In genomic region chr3:170907519-170908234, GRCh38 we compare ENCODE assay signal across 8 cellular contexts. TPM values are rescaled to one million over a fixed set of nuclear protein-coding genes. Genes with fewer than 3 reads are reported as not detected.
DNase-seq lines count a peak whose midpoint lies in the region; ATAC-seq and TF ChIP-seq lines count a peak whose summit lies in the region.

No MANE protein-coding gene starts in this region.

- H3K4me3 ChIP-seq in GM12865 (ENCODE audit: low read depth, low read length), result peak overlapping the region; percentile 76
- H3K4me3 ChIP-seq in HUES6 (ENCODE audit: low read depth, low read length), result peak overlapping the region; percentile 81
- H3K4me3 ChIP-seq in hepatocyte, result peak overlapping the region; percentile 75
- peak overlapping the region; percentile 90 for H3K4me3 ChIP-seq in skeletal muscle satellite cell (ENCODE audit: low read length)

- no peaks in the 10 kb centered on the region for H3K36me3 ChIP-seq in HUES6 (ENCODE audit: control insufficient read depth, insufficient read depth, low read length)
- H3K36me3 ChIP-seq in hepatocyte (replicated peaks; ENCODE audit: insufficient read depth, low read depth), result no peaks in the 10 kb centered on the region
- H3K36me3 ChIP-seq in skeletal muscle satellite cell (ENCODE audit: insufficient read depth, low read length), result no peaks in the 10 kb centered on the region

- H3K27ac ChIP-seq in HUES6 (ENCODE audit: low read depth, low read length), result no peak overlapping the region
- peak overlapping the region; percentile 56 for H3K27ac ChIP-seq in hepatocyte

- H3K9me2 ChIP-seq in hepatocyte (replicated peaks; ENCODE audit: insufficient read depth), result no peaks in the 10 kb centered on the region

- H3K27ac Mint-ChIP-seq in activated naive CD8-positive, alpha-beta T cell, result no peak overlapping the region

- peak overlapping the region; percentile 63 for H3K9ac ChIP-seq in HUES6 (ENCODE audit: low read length)
- peak overlapping the region; percentile 89 for H3K9ac ChIP-seq in skeletal muscle satellite cell (ENCODE audit: low read depth, low read length)

- H3K9me3 ChIP-seq in HUES6 (ENCODE audit: control insufficient read depth, insufficient read depth, low read depth, low read length) (peaks cover 22% of the 10 kb centered on the region), hepatocyte (ENCODE audit: low read depth) (peaks cover 5% of the 10 kb centered on the region), skeletal muscle satellite cell (replicated peaks; ENCODE audit: low read length) (peaks cover 11% of the 10 kb centered on the region)

- peaks cover 4% of the 10 kb centered on the region for H3K36me3 Mint-ChIP-seq in activated naive CD8-positive, alpha-beta T cell

- peak overlapping the region; percentile 89 for H3K4me2 ChIP-seq in hepatocyte
- H3K4me2 ChIP-seq in skeletal muscle satellite cell (ENCODE audit: low read length), result peak overlapping the region; percentile 89

- peaks cover 7% of the 10 kb centered on the region for H3K4me1 ChIP-seq in HUES6 (ENCODE audit: control insufficient read depth, insufficient read depth, low read length)
- H3K4me1 ChIP-seq in hepatocyte (ENCODE audit: insufficient read depth), result no peaks in the 10 kb centered on the region
- H3K4me1 ChIP-seq in skeletal muscle satellite cell (ENCODE audit: control insufficient read depth, insufficient read depth, low read length), result peaks cover 17% of the 10 kb centered on the region

- WGBS in hepatocyte (ENCODE audit: low lambda C conversion rate, missing lambda C conversion rate), result 17% methylated on average over 32 of the region's 36 CpGs

- no peaks in the 10 kb centered on the region for H3K27me3 Mint-ChIP-seq in activated naive CD8-positive, alpha-beta T cell

- H3K27me3 ChIP-seq in HUES6 (ENCODE audit: control insufficient read depth, insufficient read depth, low read length), result peaks cover 26% of the 10 kb centered on the region
- H3K27me3 ChIP-seq in hepatocyte, result no peaks in the 10 kb centered on the region
- no peaks in the 10 kb centered on the region for H3K27me3 ChIP-seq in skeletal muscle satellite cell (ENCODE audit: control insufficient read depth, insufficient read depth, low read length)

- peaks cover 24% of the 10 kb centered on the region for H3K4me1 Mint-ChIP-seq in activated naive CD8-positive, alpha-beta T cell (ENCODE audit: low read depth)

- H3K9me3 Mint-ChIP-seq in activated naive CD8-positive, alpha-beta T cell (ENCODE audit: low read depth), result peaks cover 4% of the 10 kb centered on the region

- peak overlapping the region; percentile 90 for H2AFZ ChIP-seq in hepatocyte

- DNase-seq in GM12865 (ENCODE audit: low read depth), result peak; percentile 8
- peak; percentile 11 for DNase-seq in hepatocyte (ENCODE audit: low spot score)
- no peak for DNase-seq in activated CD4-positive, CD25-positive, alpha-beta regulatory T cell treated with anti-CD3 and anti-CD28 coated beads, Interleukin-2, amount 50 U/mL, for 72 hours

- no peaks in the 10 kb centered on the region for H4K20me1 ChIP-seq in hepatocyte (ENCODE audit: insufficient read depth, poor library complexity, severe bottlenecking)

- H3K79me2 ChIP-seq in hepatocyte, result peaks cover 3% of the 10 kb centered on the region

- ATAC-seq in GM18858 (IDR thresholded peaks at IDR 0.05; ENCODE audit: unreplicated experiment) (no peak), GM21526 (IDR thresholded peaks at IDR 0.05; ENCODE audit: low FRiP score, unreplicated experiment) (no peak)

- TF ChIP-seq CTCF in GM12865 (IDR thresholded peaks at IDR 0.05; ENCODE audit: insufficient read depth, low read depth, low read length, missing control alignments) (no peak), hepatocyte (IDR thresholded peaks at IDR 0.05; ENCODE audit: poor library complexity) (no peak)

- H3K4me3 Mint-ChIP-seq in activated naive CD8-positive, alpha-beta T cell, result peak overlapping the region; percentile 95

RNA-seq across cellular contexts. Expression of gene EIF5A2, which starts 0.8 kb away (rescaled TPM):
- total RNA-seq in hepatocyte, result 4.5 and 8.2 TPM in 2 replicates
- polyA plus RNA-seq in hepatocyte, result 4.8 and 5.3 TPM in 2 replicates
- 8.5 and 9.9 TPM in 2 replicates for total RNA-seq in skeletal muscle satellite cell (2012; rRNA removed)

RNA-seq across cellular contexts. Expression of gene RPL22L1, which starts 37.7 kb away (rescaled TPM):
- 168 and 173 TPM in 2 replicates for total RNA-seq in hepatocyte
- polyA plus RNA-seq in hepatocyte, result 40.2 and 63.1 TPM in 2 replicates
- total RNA-seq in skeletal muscle satellite cell (2012; rRNA removed), result 310 and 589 TPM in 2 replicates
